Comparison of ENCODE assay signal across 1 cellular context in the genomic region with DNA sequence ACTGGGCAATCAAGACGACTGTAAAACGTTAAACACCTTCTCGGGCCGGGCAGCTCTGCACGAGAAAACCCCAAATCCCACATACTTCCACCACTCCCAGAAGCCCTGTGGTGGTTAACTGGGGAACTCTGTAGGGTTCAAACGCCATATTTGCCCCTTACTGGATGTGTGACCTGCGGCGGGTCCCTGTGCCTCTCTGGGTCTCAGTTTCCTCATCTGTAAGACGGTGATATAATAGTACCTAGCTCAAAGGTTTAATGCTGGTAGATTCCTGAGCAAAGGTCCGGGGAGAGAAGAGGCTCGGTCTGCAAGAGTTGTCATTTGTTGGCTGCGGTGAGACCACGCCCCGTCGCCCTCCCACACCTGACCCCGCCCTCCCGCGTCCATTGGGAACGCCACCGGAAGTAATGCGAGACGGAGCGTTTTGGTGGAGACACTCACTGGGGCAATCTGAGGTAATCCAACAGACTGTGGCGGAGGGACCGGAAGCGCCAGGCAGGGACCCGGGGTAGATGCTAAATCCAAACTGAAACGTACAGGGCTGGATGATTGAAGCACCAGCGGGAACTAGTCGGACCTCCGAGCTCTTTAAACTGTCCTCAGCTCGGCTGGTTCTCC.
A peak's percentile ranks its signal among the peaks of the same experiment; 100 is the strongest.
TF ChIP-seq lines count a peak whose summit lies in the region.

No MANE protein-coding gene starts in this region.

TF ChIP-seq in HepG2, 621 proteins besides CTCF, POLR2A, EP300 and RAD21 (continued from another document and continues in another):
- TF ChIP-seq, protein P1, sequence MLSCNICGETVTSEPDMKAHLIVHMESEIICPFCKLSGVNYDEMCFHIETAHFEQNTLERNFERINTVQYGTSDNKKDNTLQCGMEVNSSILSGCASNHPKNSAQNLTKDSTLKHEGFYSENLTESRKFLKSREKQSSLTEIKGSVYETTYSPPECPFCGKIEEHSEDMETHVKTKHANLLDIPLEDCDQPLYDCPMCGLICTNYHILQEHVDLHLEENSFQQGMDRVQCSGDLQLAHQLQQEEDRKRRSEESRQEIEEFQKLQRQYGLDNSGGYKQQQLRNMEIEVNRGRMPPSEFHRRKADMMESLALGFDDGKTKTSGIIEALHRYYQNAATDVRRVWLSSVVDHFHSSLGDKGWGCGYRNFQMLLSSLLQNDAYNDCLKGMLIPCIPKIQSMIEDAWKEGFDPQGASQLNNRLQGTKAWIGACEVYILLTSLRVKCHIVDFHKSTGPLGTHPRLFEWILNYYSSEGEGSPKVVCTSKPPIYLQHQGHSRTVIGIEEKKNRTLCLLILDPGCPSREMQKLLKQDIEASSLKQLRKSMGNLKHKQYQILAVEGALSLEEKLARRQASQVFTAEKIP (CRISPR knock-in tag; IDR thresholded peaks at IDR 0.05; ENCODE audit: borderline replicate concordance) = no peak
- TF ChIP-seq SP2 (CRISPR knock-in tag; IDR thresholded peaks at IDR 0.05) (peak; percentile 69), ZNF703 (CRISPR knock-in tag; IDR thresholded peaks at IDR 0.05; ENCODE audit: borderline replicate concordance) (no peak; the same call in 1 of the 2 replicates), STAG1 (CRISPR knock-in tag; IDR thresholded peaks at IDR 0.05) (no peak; the same call in 1 of the 2 replicates), CENPT (CRISPR knock-in tag; IDR thresholded peaks at IDR 0.05; ENCODE audit: low read depth) (no peak), ZNF709 (CRISPR knock-in tag; IDR thresholded peaks at IDR 0.05) (no peak), ZBTB3 (CRISPR knock-in tag; IDR thresholded peaks at IDR 0.05; ENCODE audit: borderline replicate concordance, low read depth) (no peak), SMC3 (IDR thresholded peaks at IDR 0.05; ENCODE audit: low read length) (no peak), PRMT3 (CRISPR knock-in tag; IDR thresholded peaks at IDR 0.05; ENCODE audit: borderline replicate concordance, low read depth) (no peak), ZNF572 (CRISPR knock-in tag; IDR thresholded peaks at IDR 0.05) (peak; percentile 10; the same call in 1 of the 2 replicates), ZNF432 (CRISPR knock-in tag; IDR thresholded peaks at IDR 0.05; ENCODE audit: borderline replicate concordance) (no peak), ZNF841 (CRISPR knock-in tag; IDR thresholded peaks at IDR 0.05; ENCODE audit: borderline replicate concordance) (no peak), ZKSCAN8 (CRISPR knock-in tag; IDR thresholded peaks at IDR 0.05; ENCODE audit: borderline replicate concordance) (0 out of 2 replicates have a peak, but pooled peaks have one; percentile 28), MZF1 (CRISPR knock-in tag; IDR thresholded peaks at IDR 0.05; ENCODE audit: borderline replicate concordance) (no peak), ZNF441 (CRISPR knock-in tag; IDR thresholded peaks at IDR 0.05; ENCODE audit: borderline replicate concordance) (no peak), ZNF205 (CRISPR knock-in tag; IDR thresholded peaks at IDR 0.05) (0 out of 2 replicates have a peak, but pooled peaks have one; percentile 24), TRIM24 (CRISPR knock-in tag; IDR thresholded peaks at IDR 0.05) (no peak), U2AF2 (IDR thresholded peaks at IDR 0.05; ENCODE audit: low read depth, low read length) (no peak), ZNF3 (CRISPR knock-in tag; IDR thresholded peaks at IDR 0.05) (no peak), CREB1 (IDR thresholded peaks at IDR 0.05) (0 out of 2 replicates have a peak, but pooled peaks have one; percentile 50), CREB1 (CRISPR knock-in tag; IDR thresholded peaks at IDR 0.05) (no peak; the same call in none of the 2 replicates), GFI1 (CRISPR knock-in tag; IDR thresholded peaks at IDR 0.05; ENCODE audit: borderline replicate concordance) (no peak), ZNF768 (CRISPR knock-in tag; IDR thresholded peaks at IDR 0.05) (no peak), IRF2 (CRISPR knock-in tag; IDR thresholded peaks at IDR 0.05) (peak; percentile 81), RFX3 (CRISPR knock-in tag; IDR thresholded peaks at IDR 0.05) (no peak), CAMTA2 (CRISPR knock-in tag; IDR thresholded peaks at IDR 0.05; ENCODE audit: borderline replicate concordance) (no peak), ZNF24 (IDR thresholded peaks at IDR 0.05) (no peak), RARA (CRISPR knock-in tag; IDR thresholded peaks at IDR 0.05) (0 out of 2 replicates have a peak, but pooled peaks have one; percentile 47), ZNF431 (CRISPR knock-in tag; IDR thresholded peaks at IDR 0.05; ENCODE audit: borderline replicate concordance, low read depth) (no peak), NFATC3 (CRISPR knock-in tag; IDR thresholded peaks at IDR 0.05) (no peak), SRY (CRISPR knock-in tag; IDR thresholded peaks at IDR 0.05) (0 out of 2 replicates have a peak, but pooled peaks have one; percentile 21), SPEN (CRISPR knock-in tag; IDR thresholded peaks at IDR 0.05; ENCODE audit: low read depth) (peak; percentile 73), HNRNPUL1 (IDR thresholded peaks at IDR 0.05; ENCODE audit: low read depth, low read length) (no peak), GATAD2A (CRISPR knock-in tag; IDR thresholded peaks at IDR 0.05) (peak; percentile 47), MAFK (conservative IDR thresholded peaks at IDR 0.05 in 1 of 2, IDR thresholded peaks at IDR 0.05 in 1 of 2; ENCODE audit: low read length in 2 of 2) (no peak), MIER2 (CRISPR knock-in tag; IDR thresholded peaks at IDR 0.05) (peak; percentile 45; the same call in 1 of the 2 replicates), HNRNPK (IDR thresholded peaks at IDR 0.05; ENCODE audit: low read depth, low read length, poor library complexity, severe bottlenecking) (no peak), ZNF749 (CRISPR knock-in tag; IDR thresholded peaks at IDR 0.05; ENCODE audit: borderline replicate concordance) (no peak), KLF13 (CRISPR knock-in tag; IDR thresholded peaks at IDR 0.05) (no peak), ZNF747 (CRISPR knock-in tag; IDR thresholded peaks at IDR 0.05; ENCODE audit: borderline replicate concordance) (no peak)
- TF ChIP-seq, protein P2, sequence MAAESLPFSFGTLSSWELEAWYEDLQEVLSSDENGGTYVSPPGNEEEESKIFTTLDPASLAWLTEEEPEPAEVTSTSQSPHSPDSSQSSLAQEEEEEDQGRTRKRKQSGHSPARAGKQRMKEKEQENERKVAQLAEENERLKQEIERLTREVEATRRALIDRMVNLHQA (CRISPR knock-in tag; IDR thresholded peaks at IDR 0.05) = no peak
- TF ChIP-seq, protein P3, sequence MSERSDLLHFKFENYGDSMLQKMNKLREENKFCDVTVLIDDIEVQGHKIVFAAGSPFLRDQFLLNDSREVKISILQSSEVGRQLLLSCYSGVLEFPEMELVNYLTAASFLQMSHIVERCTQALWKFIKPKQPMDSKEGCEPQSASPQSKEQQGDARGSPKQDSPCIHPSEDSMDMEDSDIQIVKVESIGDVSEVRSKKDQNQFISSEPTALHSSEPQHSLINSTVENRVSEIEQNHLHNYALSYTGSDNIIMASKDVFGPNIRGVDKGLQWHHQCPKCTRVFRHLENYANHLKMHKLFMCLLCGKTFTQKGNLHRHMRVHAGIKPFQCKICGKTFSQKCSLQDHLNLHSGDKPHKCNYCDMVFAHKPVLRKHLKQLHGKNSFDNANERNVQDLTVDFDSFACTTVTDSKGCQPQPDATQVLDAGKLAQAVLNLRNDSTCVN (CRISPR knock-in tag; IDR thresholded peaks at IDR 0.05; ENCODE audit: borderline replicate concordance) = no peak
- TF ChIP-seq, protein P4, sequence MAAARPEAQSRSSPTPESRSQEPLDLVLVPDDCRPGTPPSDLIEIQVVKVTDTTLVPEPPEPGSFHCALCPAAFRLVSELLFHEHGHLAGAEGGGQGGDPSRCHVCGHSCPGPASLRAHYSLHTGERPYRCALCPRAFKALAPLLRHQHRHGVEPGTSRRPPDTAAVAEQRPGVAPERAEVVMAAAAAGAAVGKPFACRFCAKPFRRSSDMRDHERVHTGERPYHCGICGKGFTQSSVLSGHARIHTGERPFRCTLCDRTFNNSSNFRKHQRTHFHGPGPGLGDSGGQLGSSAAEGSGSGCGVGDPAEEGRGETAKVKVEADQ (CRISPR knock-in tag; IDR thresholded peaks at IDR 0.05; ENCODE audit: borderline replicate concordance) = no peak
- TF ChIP-seq, protein P5, sequence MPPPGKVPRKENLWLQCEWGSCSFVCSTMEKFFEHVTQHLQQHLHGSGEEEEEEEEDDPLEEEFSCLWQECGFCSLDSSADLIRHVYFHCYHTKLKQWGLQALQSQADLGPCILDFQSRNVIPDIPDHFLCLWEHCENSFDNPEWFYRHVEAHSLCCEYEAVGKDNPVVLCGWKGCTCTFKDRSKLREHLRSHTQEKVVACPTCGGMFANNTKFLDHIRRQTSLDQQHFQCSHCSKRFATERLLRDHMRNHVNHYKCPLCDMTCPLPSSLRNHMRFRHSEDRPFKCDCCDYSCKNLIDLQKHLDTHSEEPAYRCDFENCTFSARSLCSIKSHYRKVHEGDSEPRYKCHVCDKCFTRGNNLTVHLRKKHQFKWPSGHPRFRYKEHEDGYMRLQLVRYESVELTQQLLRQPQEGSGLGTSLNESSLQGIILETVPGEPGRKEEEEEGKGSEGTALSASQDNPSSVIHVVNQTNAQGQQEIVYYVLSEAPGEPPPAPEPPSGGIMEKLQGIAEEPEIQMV (CRISPR knock-in tag; IDR thresholded peaks at IDR 0.05; ENCODE audit: low read depth) = no peak
- TF ChIP-seq, protein P6, sequence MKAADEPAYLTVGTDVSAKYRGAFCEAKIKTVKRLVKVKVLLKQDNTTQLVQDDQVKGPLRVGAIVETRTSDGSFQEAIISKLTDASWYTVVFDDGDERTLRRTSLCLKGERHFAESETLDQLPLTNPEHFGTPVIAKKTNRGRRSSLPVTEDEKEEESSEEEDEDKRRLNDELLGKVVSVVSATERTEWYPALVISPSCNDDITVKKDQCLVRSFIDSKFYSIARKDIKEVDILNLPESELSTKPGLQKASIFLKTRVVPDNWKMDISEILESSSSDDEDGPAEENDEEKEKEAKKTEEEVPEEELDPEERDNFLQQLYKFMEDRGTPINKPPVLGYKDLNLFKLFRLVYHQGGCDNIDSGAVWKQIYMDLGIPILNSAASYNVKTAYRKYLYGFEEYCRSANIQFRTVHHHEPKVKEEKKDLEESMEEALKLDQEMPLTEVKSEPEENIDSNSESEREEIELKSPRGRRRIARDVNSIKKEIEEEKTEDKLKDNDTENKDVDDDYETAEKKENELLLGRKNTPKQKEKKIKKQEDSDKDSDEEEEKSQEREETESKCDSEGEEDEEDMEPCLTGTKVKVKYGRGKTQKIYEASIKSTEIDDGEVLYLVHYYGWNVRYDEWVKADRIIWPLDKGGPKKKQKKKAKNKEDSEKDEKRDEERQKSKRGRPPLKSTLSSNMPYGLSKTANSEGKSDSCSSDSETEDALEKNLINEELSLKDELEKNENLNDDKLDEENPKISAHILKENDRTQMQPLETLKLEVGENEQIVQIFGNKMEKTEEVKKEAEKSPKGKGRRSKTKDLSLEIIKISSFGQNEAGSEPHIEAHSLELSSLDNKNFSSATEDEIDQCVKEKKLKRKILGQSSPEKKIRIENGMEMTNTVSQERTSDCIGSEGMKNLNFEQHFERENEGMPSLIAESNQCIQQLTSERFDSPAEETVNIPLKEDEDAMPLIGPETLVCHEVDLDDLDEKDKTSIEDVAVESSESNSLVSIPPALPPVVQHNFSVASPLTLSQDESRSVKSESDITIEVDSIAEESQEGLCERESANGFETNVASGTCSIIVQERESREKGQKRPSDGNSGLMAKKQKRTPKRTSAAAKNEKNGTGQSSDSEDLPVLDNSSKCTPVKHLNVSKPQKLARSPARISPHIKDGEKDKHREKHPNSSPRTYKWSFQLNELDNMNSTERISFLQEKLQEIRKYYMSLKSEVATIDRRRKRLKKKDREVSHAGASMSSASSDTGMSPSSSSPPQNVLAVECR (CRISPR knock-in tag; IDR thresholded peaks at IDR 0.05; ENCODE audit: borderline replicate concordance) = peak; percentile 70; the same call in 1 of the 2 replicates
- TF ChIP-seq, protein P7, sequence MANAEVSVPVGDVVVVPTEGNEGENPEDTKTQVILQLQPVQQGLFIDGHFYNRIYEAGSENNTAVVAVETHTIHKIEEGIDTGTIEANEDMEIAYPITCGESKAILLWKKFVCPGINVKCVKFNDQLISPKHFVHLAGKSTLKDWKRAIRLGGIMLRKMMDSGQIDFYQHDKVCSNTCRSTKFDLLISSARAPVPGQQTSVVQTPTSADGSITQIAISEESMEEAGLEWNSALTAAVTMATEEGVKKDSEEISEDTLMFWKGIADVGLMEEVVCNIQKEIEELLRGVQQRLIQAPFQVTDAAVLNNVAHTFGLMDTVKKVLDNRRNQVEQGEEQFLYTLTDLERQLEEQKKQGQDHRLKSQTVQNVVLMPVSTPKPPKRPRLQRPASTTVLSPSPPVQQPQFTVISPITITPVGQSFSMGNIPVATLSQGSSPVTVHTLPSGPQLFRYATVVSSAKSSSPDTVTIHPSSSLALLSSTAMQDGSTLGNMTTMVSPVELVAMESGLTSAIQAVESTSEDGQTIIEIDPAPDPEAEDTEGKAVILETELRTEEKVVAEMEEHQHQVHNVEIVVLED (CRISPR knock-in tag; IDR thresholded peaks at IDR 0.05; ENCODE audit: borderline replicate concordance) = no peak
- TF ChIP-seq, protein P8, sequence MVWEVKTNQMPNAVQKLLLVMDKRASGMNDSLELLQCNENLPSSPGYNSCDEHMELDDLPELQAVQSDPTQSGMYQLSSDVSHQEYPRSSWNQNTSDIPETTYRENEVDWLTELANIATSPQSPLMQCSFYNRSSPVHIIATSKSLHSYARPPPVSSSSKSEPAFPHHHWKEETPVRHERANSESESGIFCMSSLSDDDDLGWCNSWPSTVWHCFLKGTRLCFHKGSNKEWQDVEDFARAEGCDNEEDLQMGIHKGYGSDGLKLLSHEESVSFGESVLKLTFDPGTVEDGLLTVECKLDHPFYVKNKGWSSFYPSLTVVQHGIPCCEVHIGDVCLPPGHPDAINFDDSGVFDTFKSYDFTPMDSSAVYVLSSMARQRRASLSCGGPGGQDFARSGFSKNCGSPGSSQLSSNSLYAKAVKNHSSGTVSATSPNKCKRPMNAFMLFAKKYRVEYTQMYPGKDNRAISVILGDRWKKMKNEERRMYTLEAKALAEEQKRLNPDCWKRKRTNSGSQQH (CRISPR knock-in tag; IDR thresholded peaks at IDR 0.05; ENCODE audit: low read depth) = no peak; the same call in 1 of the 2 replicates
- TF ChIP-seq, protein P9, sequence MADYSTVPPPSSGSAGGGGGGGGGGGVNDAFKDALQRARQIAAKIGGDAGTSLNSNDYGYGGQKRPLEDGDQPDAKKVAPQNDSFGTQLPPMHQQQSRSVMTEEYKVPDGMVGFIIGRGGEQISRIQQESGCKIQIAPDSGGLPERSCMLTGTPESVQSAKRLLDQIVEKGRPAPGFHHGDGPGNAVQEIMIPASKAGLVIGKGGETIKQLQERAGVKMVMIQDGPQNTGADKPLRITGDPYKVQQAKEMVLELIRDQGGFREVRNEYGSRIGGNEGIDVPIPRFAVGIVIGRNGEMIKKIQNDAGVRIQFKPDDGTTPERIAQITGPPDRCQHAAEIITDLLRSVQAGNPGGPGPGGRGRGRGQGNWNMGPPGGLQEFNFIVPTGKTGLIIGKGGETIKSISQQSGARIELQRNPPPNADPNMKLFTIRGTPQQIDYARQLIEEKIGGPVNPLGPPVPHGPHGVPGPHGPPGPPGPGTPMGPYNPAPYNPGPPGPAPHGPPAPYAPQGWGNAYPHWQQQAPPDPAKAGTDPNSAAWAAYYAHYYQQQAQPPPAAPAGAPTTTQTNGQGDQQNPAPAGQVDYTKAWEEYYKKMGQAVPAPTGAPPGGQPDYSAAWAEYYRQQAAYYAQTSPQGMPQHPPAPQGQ (CRISPR knock-in tag; IDR thresholded peaks at IDR 0.05; ENCODE audit: borderline replicate concordance) = no peak
- TF ChIP-seq, protein P10, sequence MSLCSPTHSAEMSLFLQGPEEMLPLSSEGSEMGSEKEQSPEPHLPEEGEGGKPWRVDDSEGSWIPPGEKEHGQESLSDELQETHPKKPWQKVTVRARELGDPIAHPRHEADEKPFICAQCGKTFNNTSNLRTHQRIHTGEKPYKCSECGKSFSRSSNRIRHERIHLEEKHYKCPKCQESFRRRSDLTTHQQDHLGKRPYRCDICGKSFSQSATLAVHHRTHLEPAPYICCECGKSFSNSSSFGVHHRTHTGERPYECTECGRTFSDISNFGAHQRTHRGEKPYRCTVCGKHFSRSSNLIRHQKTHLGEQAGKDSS (CRISPR knock-in tag; IDR thresholded peaks at IDR 0.05; ENCODE audit: borderline replicate concordance, low read depth) = 0 out of 2 replicates have a peak, but pooled peaks have one; percentile 10
